1 cellular context compared by ENCODE assay signal in the genomic region with DNA sequence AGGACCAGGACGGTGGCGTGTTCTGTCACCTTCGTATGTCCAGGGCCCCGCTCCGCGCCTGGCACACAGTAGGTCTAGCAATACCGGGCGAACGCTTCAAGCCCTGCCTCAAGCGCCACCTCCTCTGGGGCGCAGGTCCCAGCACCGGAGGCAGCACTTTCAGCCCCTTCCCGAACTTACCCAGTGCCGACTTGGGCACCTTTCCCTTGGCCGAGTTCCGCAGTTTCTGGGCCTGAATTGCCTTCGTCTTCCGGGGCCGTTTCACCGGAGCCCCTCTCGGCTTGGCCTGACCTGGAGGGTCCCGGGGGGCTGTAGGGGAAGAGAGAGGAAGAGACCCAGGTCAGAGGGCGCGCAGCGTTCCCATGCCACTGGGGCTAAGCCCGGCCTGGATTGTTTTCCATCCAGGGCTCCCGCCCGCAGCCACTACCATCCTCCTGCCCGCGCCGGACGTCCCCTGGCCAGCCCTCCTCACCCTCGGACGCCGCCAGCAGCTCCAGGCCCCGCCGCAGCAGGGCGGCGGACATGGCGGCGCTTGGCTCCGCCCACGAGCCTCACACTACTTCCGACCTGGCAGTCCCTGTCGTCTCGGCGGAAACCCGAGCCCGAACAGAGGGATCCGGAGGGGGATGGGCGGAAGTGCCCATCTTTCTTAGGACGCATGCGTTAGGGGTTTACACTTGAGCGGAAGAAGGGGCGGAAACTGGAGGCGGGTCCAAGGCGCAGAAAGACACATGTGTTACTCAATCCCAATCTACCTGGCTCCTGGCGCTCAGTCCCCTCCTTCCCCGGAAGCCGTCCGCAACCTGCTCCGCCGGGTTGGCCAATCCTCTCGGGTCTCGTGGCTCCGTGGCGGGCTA.
TF ChIP-seq lines count a peak whose summit lies in the region.

A gene with protein sequence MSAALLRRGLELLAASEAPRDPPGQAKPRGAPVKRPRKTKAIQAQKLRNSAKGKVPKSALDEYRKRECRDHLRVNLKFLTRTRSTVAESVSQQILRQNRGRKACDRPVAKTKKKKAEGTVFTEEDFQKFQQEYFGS (minus strand): TSS at position 534 of the 857 bp plus-strand sequence. CDS start 10 bp downstream, at position 524.

TF ChIP-seq in H1, 55 proteins besides CTCF, POLR2A, EP300 and RAD21:
- TF ChIP-seq TEAD4 (IDR thresholded peaks at IDR 0.05; ENCODE audit: low read depth, low read length) (no peak), JUND (IDR thresholded peaks at IDR 0.05; ENCODE audit: low read length) (no peak), SIRT6 (IDR thresholded peaks at IDR 0.05; ENCODE audit: low read length) (peak; percentile 82), CREB1 (IDR thresholded peaks at IDR 0.05) (peak; percentile 64), SAP30 (IDR thresholded peaks at IDR 0.05; ENCODE audit: insufficient read depth, insufficient replicate concordance, low read length) (peak; percentile 21), BCL11A (IDR thresholded peaks at IDR 0.05; ENCODE audit: low read depth in 2 of 2, low read length in 2 of 2) (no peak), TAF1 (IDR thresholded peaks at IDR 0.05; ENCODE audit: low read depth, low read length) (peak; percentile 56; the same call in 1 of the 2 replicates), KDM4A (IDR thresholded peaks at IDR 0.05; ENCODE audit: low read depth, low read length, severe bottlenecking) (peak; percentile 85), PHF8 (conservative IDR thresholded peaks at IDR 0.05; ENCODE audit: low read depth, low read length) (peak; percentile 90), EGR1 (IDR thresholded peaks at IDR 0.05; ENCODE audit: borderline replicate concordance, low read depth, low read length) (peak; percentile 97), NRF1 (IDR thresholded peaks at IDR 0.05; ENCODE audit: low read depth, low read length) (peak; percentile 64), SP2 (IDR thresholded peaks at IDR 0.05; ENCODE audit: low read length) (peak; percentile 35), RBBP5 (IDR thresholded peaks at IDR 0.05; ENCODE audit: borderline replicate concordance, low read depth, low read length) (0 out of 2 replicates have a peak, but pooled peaks have one; percentile 41), RXRA (IDR thresholded peaks at IDR 0.05; ENCODE audit: insufficient read depth, low read depth, low read length) (no peak), CTBP2 (IDR thresholded peaks at IDR 0.05; ENCODE audit: borderline replicate concordance, insufficient read depth, insufficient read length, low read length) (peak; percentile 44), RNF2 (IDR thresholded peaks at IDR 0.05; ENCODE audit: borderline replicate concordance, low read depth, low read length, missing control alignments, poor library complexity, severe bottlenecking) (no peak), GABPA (IDR thresholded peaks at IDR 0.05; ENCODE audit: borderline replicate concordance, insufficient read depth, low read length) (peak; percentile 92), ZNF274 (IDR thresholded peaks at IDR 0.05; ENCODE audit: borderline replicate concordance, extremely low read depth, low read length) (no peak), ASH2L (IDR thresholded peaks at IDR 0.05; ENCODE audit: low read length) (peak; percentile 57), SP1 (IDR thresholded peaks at IDR 0.05; ENCODE audit: low read depth, low read length) (peak; percentile 68; the same call in 1 of the 2 replicates), CBX5 (IDR thresholded peaks at IDR 0.05; ENCODE audit: low read depth, low read length) (no peak), KDM1A (IDR thresholded peaks at IDR 0.05; ENCODE audit: borderline replicate concordance, low read length) (no peak), POLR2AphosphoS5 (IDR thresholded peaks at IDR 0.05; ENCODE audit: low read depth, low read length) (peak; percentile 70), BACH1 (IDR thresholded peaks at IDR 0.05; ENCODE audit: low read length) (no peak), CEBPB (IDR thresholded peaks at IDR 0.05; ENCODE audit: low read depth, low read length) (peak; percentile 93), SRF (IDR thresholded peaks at IDR 0.05; ENCODE audit: low read depth, low read length) (0 out of 2 replicates have a peak, but pooled peaks have one; percentile 26), SUZ12 (IDR thresholded peaks at IDR 0.05; ENCODE audit: low read length) (no peak), TAF7 (optimal IDR thresholded peaks at IDR 0.05; ENCODE audit: borderline replicate concordance, low read depth, low read length) (no peak), CHD2 (IDR thresholded peaks at IDR 0.05; ENCODE audit: low read length) (peak; percentile 52; the same call in 1 of the 2 replicates), SIX5 (IDR thresholded peaks at IDR 0.05; ENCODE audit: low read depth, low read length) (no peak), GTF2F1 (IDR thresholded peaks at IDR 0.05; ENCODE audit: borderline replicate concordance, low read depth, low read length) (peak; percentile 88; the same call in 1 of the 2 replicates), YY1 (IDR thresholded peaks at IDR 0.05; ENCODE audit: low read depth, low read length) (peak; percentile 93), NANOG (IDR thresholded peaks at IDR 0.05; ENCODE audit: insufficient read depth, low read depth, low read length, poor library complexity, severe bottlenecking) (no peak), SIN3A (conservative IDR thresholded peaks at IDR 0.05 in 1 of 2, IDR thresholded peaks at IDR 0.05 in 1 of 2; ENCODE audit: low read depth in 1 of 2, low read length in 2 of 2) (peak; percentile 69 to 89; a peak in 3 of 4 replicates), JUN (IDR thresholded peaks at IDR 0.05; ENCODE audit: low read depth, low read length) (no peak)
- TF ChIP-seq, protein P1, sequence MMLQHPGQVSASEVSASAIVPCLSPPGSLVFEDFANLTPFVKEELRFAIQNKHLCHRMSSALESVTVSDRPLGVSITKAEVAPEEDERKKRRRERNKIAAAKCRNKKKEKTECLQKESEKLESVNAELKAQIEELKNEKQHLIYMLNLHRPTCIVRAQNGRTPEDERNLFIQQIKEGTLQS (IDR thresholded peaks at IDR 0.05; ENCODE audit: insufficient read depth, low read depth, low read length), result no peak
- TF ChIP-seq, protein P2, sequence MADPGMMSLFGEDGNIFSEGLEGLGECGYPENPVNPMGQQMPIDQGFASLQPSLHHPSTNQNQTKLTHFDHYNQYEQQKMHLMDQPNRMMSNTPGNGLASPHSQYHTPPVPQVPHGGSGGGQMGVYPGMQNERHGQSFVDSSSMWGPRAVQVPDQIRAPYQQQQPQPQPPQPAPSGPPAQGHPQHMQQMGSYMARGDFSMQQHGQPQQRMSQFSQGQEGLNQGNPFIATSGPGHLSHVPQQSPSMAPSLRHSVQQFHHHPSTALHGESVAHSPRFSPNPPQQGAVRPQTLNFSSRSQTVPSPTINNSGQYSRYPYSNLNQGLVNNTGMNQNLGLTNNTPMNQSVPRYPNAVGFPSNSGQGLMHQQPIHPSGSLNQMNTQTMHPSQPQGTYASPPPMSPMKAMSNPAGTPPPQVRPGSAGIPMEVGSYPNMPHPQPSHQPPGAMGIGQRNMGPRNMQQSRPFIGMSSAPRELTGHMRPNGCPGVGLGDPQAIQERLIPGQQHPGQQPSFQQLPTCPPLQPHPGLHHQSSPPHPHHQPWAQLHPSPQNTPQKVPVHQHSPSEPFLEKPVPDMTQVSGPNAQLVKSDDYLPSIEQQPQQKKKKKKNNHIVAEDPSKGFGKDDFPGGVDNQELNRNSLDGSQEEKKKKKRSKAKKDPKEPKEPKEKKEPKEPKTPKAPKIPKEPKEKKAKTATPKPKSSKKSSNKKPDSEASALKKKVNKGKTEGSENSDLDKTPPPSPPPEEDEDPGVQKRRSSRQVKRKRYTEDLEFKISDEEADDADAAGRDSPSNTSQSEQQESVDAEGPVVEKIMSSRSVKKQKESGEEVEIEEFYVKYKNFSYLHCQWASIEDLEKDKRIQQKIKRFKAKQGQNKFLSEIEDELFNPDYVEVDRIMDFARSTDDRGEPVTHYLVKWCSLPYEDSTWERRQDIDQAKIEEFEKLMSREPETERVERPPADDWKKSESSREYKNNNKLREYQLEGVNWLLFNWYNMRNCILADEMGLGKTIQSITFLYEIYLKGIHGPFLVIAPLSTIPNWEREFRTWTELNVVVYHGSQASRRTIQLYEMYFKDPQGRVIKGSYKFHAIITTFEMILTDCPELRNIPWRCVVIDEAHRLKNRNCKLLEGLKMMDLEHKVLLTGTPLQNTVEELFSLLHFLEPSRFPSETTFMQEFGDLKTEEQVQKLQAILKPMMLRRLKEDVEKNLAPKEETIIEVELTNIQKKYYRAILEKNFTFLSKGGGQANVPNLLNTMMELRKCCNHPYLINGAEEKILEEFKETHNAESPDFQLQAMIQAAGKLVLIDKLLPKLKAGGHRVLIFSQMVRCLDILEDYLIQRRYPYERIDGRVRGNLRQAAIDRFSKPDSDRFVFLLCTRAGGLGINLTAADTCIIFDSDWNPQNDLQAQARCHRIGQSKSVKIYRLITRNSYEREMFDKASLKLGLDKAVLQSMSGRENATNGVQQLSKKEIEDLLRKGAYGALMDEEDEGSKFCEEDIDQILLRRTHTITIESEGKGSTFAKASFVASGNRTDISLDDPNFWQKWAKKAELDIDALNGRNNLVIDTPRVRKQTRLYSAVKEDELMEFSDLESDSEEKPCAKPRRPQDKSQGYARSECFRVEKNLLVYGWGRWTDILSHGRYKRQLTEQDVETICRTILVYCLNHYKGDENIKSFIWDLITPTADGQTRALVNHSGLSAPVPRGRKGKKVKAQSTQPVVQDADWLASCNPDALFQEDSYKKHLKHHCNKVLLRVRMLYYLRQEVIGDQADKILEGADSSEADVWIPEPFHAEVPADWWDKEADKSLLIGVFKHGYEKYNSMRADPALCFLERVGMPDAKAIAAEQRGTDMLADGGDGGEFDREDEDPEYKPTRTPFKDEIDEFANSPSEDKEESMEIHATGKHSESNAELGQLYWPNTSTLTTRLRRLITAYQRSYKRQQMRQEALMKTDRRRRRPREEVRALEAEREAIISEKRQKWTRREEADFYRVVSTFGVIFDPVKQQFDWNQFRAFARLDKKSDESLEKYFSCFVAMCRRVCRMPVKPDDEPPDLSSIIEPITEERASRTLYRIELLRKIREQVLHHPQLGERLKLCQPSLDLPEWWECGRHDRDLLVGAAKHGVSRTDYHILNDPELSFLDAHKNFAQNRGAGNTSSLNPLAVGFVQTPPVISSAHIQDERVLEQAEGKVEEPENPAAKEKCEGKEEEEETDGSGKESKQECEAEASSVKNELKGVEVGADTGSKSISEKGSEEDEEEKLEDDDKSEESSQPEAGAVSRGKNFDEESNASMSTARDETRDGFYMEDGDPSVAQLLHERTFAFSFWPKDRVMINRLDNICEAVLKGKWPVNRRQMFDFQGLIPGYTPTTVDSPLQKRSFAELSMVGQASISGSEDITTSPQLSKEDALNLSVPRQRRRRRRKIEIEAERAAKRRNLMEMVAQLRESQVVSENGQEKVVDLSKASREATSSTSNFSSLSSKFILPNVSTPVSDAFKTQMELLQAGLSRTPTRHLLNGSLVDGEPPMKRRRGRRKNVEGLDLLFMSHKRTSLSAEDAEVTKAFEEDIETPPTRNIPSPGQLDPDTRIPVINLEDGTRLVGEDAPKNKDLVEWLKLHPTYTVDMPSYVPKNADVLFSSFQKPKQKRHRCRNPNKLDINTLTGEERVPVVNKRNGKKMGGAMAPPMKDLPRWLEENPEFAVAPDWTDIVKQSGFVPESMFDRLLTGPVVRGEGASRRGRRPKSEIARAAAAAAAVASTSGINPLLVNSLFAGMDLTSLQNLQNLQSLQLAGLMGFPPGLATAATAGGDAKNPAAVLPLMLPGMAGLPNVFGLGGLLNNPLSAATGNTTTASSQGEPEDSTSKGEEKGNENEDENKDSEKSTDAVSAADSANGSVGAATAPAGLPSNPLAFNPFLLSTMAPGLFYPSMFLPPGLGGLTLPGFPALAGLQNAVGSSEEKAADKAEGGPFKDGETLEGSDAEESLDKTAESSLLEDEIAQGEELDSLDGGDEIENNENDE (IDR thresholded peaks at IDR 0.05; ENCODE audit: insufficient replicate concordance, low read length), result no peak
- TF ChIP-seq, protein P3, sequence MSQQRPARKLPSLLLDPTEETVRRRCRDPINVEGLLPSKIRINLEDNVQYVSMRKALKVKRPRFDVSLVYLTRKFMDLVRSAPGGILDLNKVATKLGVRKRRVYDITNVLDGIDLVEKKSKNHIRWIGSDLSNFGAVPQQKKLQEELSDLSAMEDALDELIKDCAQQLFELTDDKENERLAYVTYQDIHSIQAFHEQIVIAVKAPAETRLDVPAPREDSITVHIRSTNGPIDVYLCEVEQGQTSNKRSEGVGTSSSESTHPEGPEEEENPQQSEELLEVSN (IDR thresholded peaks at IDR 0.05), result 0 out of 2 replicates have a peak, but pooled peaks have one; percentile 20
- TF ChIP-seq, protein P4, sequence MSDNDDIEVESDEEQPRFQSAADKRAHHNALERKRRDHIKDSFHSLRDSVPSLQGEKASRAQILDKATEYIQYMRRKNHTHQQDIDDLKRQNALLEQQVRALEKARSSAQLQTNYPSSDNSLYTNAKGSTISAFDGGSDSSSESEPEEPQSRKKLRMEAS (IDR thresholded peaks at IDR 0.05), result peak; percentile 82
